ENCODE assay signal across 19 cellular contexts in the genomic region with DNA sequence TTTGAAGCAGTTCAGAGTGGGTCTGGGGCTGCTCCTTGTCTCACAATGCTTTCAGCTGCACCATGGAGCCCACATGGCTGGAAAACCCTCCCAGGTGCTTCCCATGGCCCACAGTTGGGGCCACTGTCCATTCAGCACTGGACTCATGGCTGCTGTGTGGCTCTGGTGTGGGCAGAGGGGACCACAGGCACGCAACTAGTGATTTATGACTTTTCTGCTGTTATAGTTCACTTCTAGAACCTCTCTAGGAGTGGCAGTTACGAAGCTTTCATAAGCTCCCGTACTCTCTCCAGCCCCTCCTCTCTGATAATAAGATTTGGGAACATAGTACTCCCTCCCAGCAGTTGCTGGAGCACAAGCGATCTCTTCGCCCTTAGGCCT. TPM values are rescaled to one million over a fixed set of nuclear protein-coding genes. Genes with fewer than 3 reads are reported as not detected.
DNase-seq lines count a peak whose midpoint lies in the region; ATAC-seq and FAIRE-seq lines count a peak whose summit lies in the region.
"Had no signal": no experiment of that assay in that cellular context is flagged by ENCODE, and none has a peak within 500 bp of the region (broad histone marks: within the 10 kb centered on the region; RNA-seq: fewer than 3 reads in every experiment).

No MANE protein-coding gene starts in this region.

- CTCF ChIA-PET in activated CD4-positive, alpha-beta T cell treated with anti-CD3 and anti-CD28 coated beads for 36 hours (lab: Charles Lee) = no interaction called here

- H2AK5ac ChIP-seq in mesendoderm (ENCODE audit: low read length) = no peak overlapping the region

- H3K36me3 ChIP-seq in mesendoderm (ENCODE audit: control insufficient read depth, insufficient read depth, low read length) = no peaks in the 10 kb centered on the region

- no peak overlapping the region for H4K5ac ChIP-seq in mesendoderm (ENCODE audit: low read length)

- no peak for ATAC-seq in activated CD4-positive, alpha-beta T cell treated with anti-CD3 and anti-CD28 coated beads for 36 hours
- ATAC-seq in GM21528 (IDR thresholded peaks at IDR 0.05; ENCODE audit: low FRiP score, unreplicated experiment) = no peak
- ATAC-seq: left ventricle myocardium superior, right cardiac atrium, Right ventricle myocardium inferior had no signal

- H3K36me3 Mint-ChIP-seq in activated CD4-positive, alpha-beta T cell treated with anti-CD3 and anti-CD28 coated beads for 36 hours (ENCODE audit: low read depth) = no peaks in the 10 kb centered on the region
- H3K36me3 Mint-ChIP-seq: activated naive CD4-positive, alpha-beta T cell treated with anti-CD3 and anti-CD28 coated beads, Interleukin-2, amount 50 U/mL, for 24 hours had no signal

- no peaks in the 10 kb centered on the region for H3K9me3 Mint-ChIP-seq in activated CD4-positive, alpha-beta T cell treated with anti-CD3 and anti-CD28 coated beads for 36 hours (ENCODE audit: low read depth)
- H3K9me3 Mint-ChIP-seq: activated CD4-positive, alpha-beta T cell treated with anti-CD3 and anti-CD28 coated beads, Interleukin-2, amount 10 ng/mL, durations not matched to agents 7 days and 5 days; activated naive CD4-positive, alpha-beta T cell treated with anti-CD3 and anti-CD28 coated beads, Interleukin-2, amount 50 U/mL, for 24 hours had no signal

- DNase-seq in A172 (ENCODE audit: low spot score) = peak; percentile 77
- DNase-seq in HTR-8/SVneo (ENCODE audit: insufficient read length, low spot score) = peak; percentile 62
- peak; percentile 19 for DNase-seq in amniotic epithelial cell (ENCODE audit: low read depth)
- DNase-seq in mesendoderm = no peak
- DNase-seq in activated CD4-positive, alpha-beta T cell treated with anti-CD3 and anti-CD28 coated beads for 36 hours = no peak
- DNase-seq in D341Med (ENCODE audit: low spot score) = no peak
- no peak for DNase-seq in T-helper 2 cell
- DNase-seq: activated CD4-positive, alpha-beta T cell treated with anti-CD3 and anti-CD28 coated beads, Interleukin-2, amount 10 ng/mL, durations not matched to agents 7 days and 5 days; effector memory CD4-positive, alpha-beta T cell; left ventricle myocardium superior; NCI-H1105; NK-92 treated with Interleukin-12 subunit alpha and Interleukin-12 subunit beta, amount 100 ng/mL, for 24 hours; right cardiac atrium; stimulated activated CD8-positive, alpha-beta memory T cell treated with anti-CD3 and anti-CD28 coated beads, Interleukin-4, amount 100 ng/mL, for 48 hours; testis had no signal

- H3K79me2 ChIP-seq in mesendoderm (ENCODE audit: control insufficient read depth, insufficient read depth, low read length) = no peaks in the 10 kb centered on the region

- H2BK15ac ChIP-seq in mesendoderm (replicated peaks; ENCODE audit: low read depth) = no peak overlapping the region

- no peak overlapping the region for H3K4ac ChIP-seq in mesendoderm (ENCODE audit: low read depth, low read length)

- H3K79me1 ChIP-seq in mesendoderm (ENCODE audit: low read length) = no peaks in the 10 kb centered on the region

- H3K4me1 Mint-ChIP-seq in activated CD4-positive, alpha-beta T cell treated with anti-CD3 and anti-CD28 coated beads for 36 hours = peaks cover 2% of the 10 kb centered on the region
- H3K4me1 Mint-ChIP-seq: activated CD4-positive, alpha-beta T cell treated with anti-CD3 and anti-CD28 coated beads, Interleukin-2, amount 10 ng/mL, durations not matched to agents 7 days and 5 days; activated naive CD4-positive, alpha-beta T cell treated with anti-CD3 and anti-CD28 coated beads, Interleukin-2, amount 50 U/mL, for 24 hours had no signal

- intact Hi-C loops in activated CD4-positive, alpha-beta T cell treated with anti-CD3 and anti-CD28 coated beads for 36 hours (cut with DNase I, micrococcal nuclease) = no loop called here

- no peak overlapping the region for H3K4me2 ChIP-seq in mesendoderm (ENCODE audit: low read length)

- H4K8ac ChIP-seq in mesendoderm (ENCODE audit: low read depth, low read length) = no peak overlapping the region

- FAIRE-seq in HTR-8/SVneo (lab: Jason Lieb, UNC) = peak; percentile 75

- POLR2A ChIA-PET in activated CD4-positive, alpha-beta T cell treated with anti-CD3 and anti-CD28 coated beads for 36 hours (lab: Charles Lee) = no interaction called here

- H3K9ac ChIP-seq in mesendoderm (ENCODE audit: low read length) = no peak overlapping the region

- H3K4me1 ChIP-seq in mesendoderm (ENCODE audit: control insufficient read depth, low read depth, low read length) = no peaks in the 10 kb centered on the region
- H3K4me1 ChIP-seq: testis had no signal

- no peak overlapping the region for H2BK120ac ChIP-seq in mesendoderm (ENCODE audit: low read depth, low read length)

- no peak overlapping the region for H2BK5ac ChIP-seq in mesendoderm (ENCODE audit: low read length)

- no peak overlapping the region for H3K23ac ChIP-seq in mesendoderm (ENCODE audit: low read length)

- H3K4me3 ChIP-seq in mesendoderm (ENCODE audit: low read length) = no peak overlapping the region
- H3K4me3 ChIP-seq: testis had no signal

- H3K27me3 Mint-ChIP-seq in activated CD4-positive, alpha-beta T cell treated with anti-CD3 and anti-CD28 coated beads for 36 hours = peaks cover 2% of the 10 kb centered on the region

- H3K18ac ChIP-seq in mesendoderm (ENCODE audit: low read length) = no peak overlapping the region

- peak overlapping the region; percentile 34 for H3K56ac ChIP-seq in mesendoderm (ENCODE audit: low read length)

- no peak overlapping the region for H3K27ac Mint-ChIP-seq in activated CD4-positive, alpha-beta T cell treated with anti-CD3 and anti-CD28 coated beads for 36 hours
- H3K27ac Mint-ChIP-seq: activated CD4-positive, alpha-beta T cell treated with anti-CD3 and anti-CD28 coated beads, Interleukin-2, amount 10 ng/mL, durations not matched to agents 7 days and 5 days; activated naive CD4-positive, alpha-beta T cell treated with anti-CD3 and anti-CD28 coated beads, Interleukin-2, amount 50 U/mL, for 24 hours had no signal

- no peaks in the 10 kb centered on the region for H3K27me3 ChIP-seq in mesendoderm (ENCODE audit: insufficient read depth, low read length, poor library complexity)
- H3K27me3 ChIP-seq: testis had no signal

- WGBS in mesendoderm (ENCODE audit: extremely low coverage, insufficient coverage, low lambda C conversion rate) = no CpG with 5 or more reads among the region's 5 CpGs

- peak overlapping the region; percentile 65 for H3K27ac ChIP-seq in mesendoderm (ENCODE audit: low read depth, low read length)
- H3K27ac ChIP-seq: testis had no signal

- H3K4me3 Mint-ChIP-seq in activated CD4-positive, alpha-beta T cell treated with anti-CD3 and anti-CD28 coated beads for 36 hours = no peak overlapping the region
- H3K4me3 Mint-ChIP-seq: activated CD4-positive, alpha-beta T cell treated with anti-CD3 and anti-CD28 coated beads, Interleukin-2, amount 10 ng/mL, durations not matched to agents 7 days and 5 days; activated naive CD4-positive, alpha-beta T cell treated with anti-CD3 and anti-CD28 coated beads, Interleukin-2, amount 50 U/mL, for 24 hours had no signal

RNA-seq across cellular contexts. Expression of a gene that starts 29.0 kb away (rescaled TPM):
- not detected in 2 replicates for total RNA-seq in A172 (2014; rRNA removed; shearing (Covaris generic))
- 0.03 TPM for polyA plus RNA-seq in mesendoderm (2013, experiment 1 of 2)
- 0.04 TPM for polyA plus RNA-seq in mesendoderm (2013, experiment 2 of 2)
- not detected for total RNA-seq in activated CD4-positive, alpha-beta T cell treated with anti-CD3 and anti-CD28 coated beads for 36 hours
- total RNA-seq: activated CD4-positive, alpha-beta T cell treated with anti-CD3 and anti-CD28 coated beads, Interleukin-2, amount 10 ng/mL, durations not matched to agents 7 days and 5 days; left ventricle myocardium superior; right cardiac atrium; Right ventricle myocardium inferior; testis had no signal
- polyA plus RNA-seq: neural cell, right cardiac atrium had no signal

Comparison
In these comparisons a context has a peak if more than half of its experiments do, and no peak if none do; other contexts are left out.
1. DNase-seq: peak in A172 (single experiment), HTR-8/SVneo (single experiment) and amniotic epithelial cell (single experiment); none in mesendoderm (single experiment), activated CD4-positive, alpha-beta T cell treated with anti-CD3 and anti-CD28 coated beads for 36 hours (single experiment), D341Med (single experiment) and T-helper 2 cell (0 of 5).